ENCODE assay signal across 24 cellular contexts in the genomic region with DNA sequence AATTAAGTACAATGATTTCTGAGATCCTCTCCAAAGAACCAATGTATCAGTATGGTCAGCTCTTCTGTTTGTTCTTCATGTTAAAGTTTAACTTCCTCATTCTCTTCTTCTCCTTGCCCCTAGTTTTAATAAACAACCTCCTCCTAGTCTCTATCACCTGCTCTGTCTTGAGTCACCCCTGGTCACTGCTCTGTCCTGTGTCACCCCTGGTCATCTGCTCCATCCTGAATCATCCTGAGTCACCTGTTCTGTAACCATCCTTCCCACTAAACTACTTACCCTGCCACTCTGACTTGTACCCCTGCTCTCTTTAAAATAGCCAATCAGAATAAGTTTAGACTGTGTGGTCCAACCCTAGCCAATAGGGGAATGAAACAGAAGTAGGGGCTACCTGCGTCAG.
"Had no signal": no experiment of that assay in that cellular context is flagged by ENCODE, and none has a peak within 500 bp of the region (broad histone marks: within the 10 kb centered on the region; RNA-seq: fewer than 3 reads in every experiment).

No MANE protein-coding gene starts in this region.

- DNase-seq: effector memory CD4-positive, alpha-beta T cell; esophagus squamous epithelium; foreskin fibroblast; glutamatergic neuron; islet precursor cell; left cardiac atrium; left ventricle myocardium inferior; lower lobe of right lung; mesenchymal stem cell; midbrain; naive B cell; nephron progenitor cell; psoas muscle; retina; right lobe of liver; spleen; stimulated activated CD4-positive, alpha-beta T cell treated with anti-CD3 and anti-CD28 coated beads, Interleukin-15, amount 100 ng/mL, for 24 hours; stimulated activated CD4-positive, alpha-beta T cell treated with anti-CD3 and anti-CD28 coated beads, Interleukin-1b, Interleukin-23, amount 100 ng/mL, for 48 hours; stimulated activated CD4-positive, alpha-beta T cell treated with anti-CD3 and anti-CD28 coated beads, Interleukin-4, amount 100 ng/mL, for 4 hours; stimulated activated naive B cell treated with anti-CD40 and anti-IgM and Interleukin-4, amounts not matched to agents 10 μg/mL and 1 μg/mL and 100 μg/mL, for 72 hours; stimulated activated naive CD8-positive, alpha-beta T cell treated with anti-CD3 and anti-CD28 coated beads, Interleukin-15, amount 100 ng/mL, for 72 hours; testis; upper lobe of right lung had no signal

- ATAC-seq: gastroesophageal sphincter; left cardiac atrium; lower lobe of right lung; psoas muscle; right lobe of liver; stimulated activated naive B cell treated with anti-CD40 and anti-IgM and Interleukin-4, amounts not matched to agents 10 μg/mL and 1 μg/mL and 100 μg/mL, for 72 hours; stimulated activated naive CD8-positive, alpha-beta T cell treated with anti-CD3 and anti-CD28 coated beads, Interleukin-15, amount 100 ng/mL, for 72 hours; upper lobe of right lung had no signal
